ENCODE assay signal across 9 cellular contexts in genomic region chr20:45343867-45344721, GRCh38. TPM values are rescaled to one million over a fixed set of nuclear protein-coding genes. Genes with fewer than 3 reads are reported as not detected.
DNase-seq lines count a peak whose midpoint lies in the region; ATAC-seq and TF ChIP-seq lines count a peak whose summit lies in the region.
"Had no signal": no experiment of that assay in that cellular context is flagged by ENCODE, and none has a peak within 500 bp of the region (broad histone marks: within the 10 kb centered on the region; RNA-seq: fewer than 3 reads in every experiment).

No MANE protein-coding gene starts in this region.

- peak; percentile 47 for DNase-seq in NK-92 treated with Interleukin-12 subunit alpha and Interleukin-12 subunit beta, amount 100 ng/mL, for 24 hours (lab: John Stamatoyannopoulos, UW)
- no peak for DNase-seq in NK-92 (lab: John Stamatoyannopoulos, UW; ENCODE audit: unreplicated experiment)
- DNase-seq in Panc1 (ENCODE audit: low read depth, low spot score): peak; percentile 83
- DNase-seq in occipital lobe (lab: John Stamatoyannopoulos, UW): peak; percentile 24
- DNase-seq in DMS153 (lab: John Stamatoyannopoulos, UW): no peak
- DNase-seq: DND-41 had no signal

- CTCF ChIA-PET in Panc1 (lab: Charles Lee): interaction anchor here (0.6 kb wide), 1 partner anchor 21 kb away, joined by 3 read pairs; no protein-coding TSS in a partner anchor

- ATAC-seq in Panc1 (peak; percentile 59), esophagus mucosa (peak; percentile 62), HG03045 (IDR thresholded peaks at IDR 0.05; ENCODE audit: unreplicated experiment) (no peak), GM21786 (IDR thresholded peaks at IDR 0.05; ENCODE audit: unreplicated experiment) (no peak)

- in situ Hi-C loops in Panc1 (cut with HindIII; ENCODE audit: low pct_unique_long_range_greater_than_20kb, low sequenced_read_pairs): no loop called here

- peak overlapping the region; percentile 7 to 94 for H3K4me3 ChIP-seq in Panc1 (ENCODE audit: low read depth in 2 of 2, low read length in 2 of 2)

- H3K36me3 ChIP-seq in Panc1 (ENCODE audit: control insufficient read depth, insufficient read depth, low read length): no peaks in the 10 kb centered on the region

- H3K4me1 ChIP-seq in Panc1 (ENCODE audit: control insufficient read depth, insufficient read depth, low read length): peaks cover 83% of the 10 kb centered on the region

- no peaks in the 10 kb centered on the region for H3K27me3 ChIP-seq in Panc1 (ENCODE audit: control insufficient read depth, insufficient read depth, low read length)

- no peaks in the 10 kb centered on the region for H3K9me3 ChIP-seq in Panc1 (ENCODE audit: control insufficient read depth, insufficient read depth, low read depth, low read length)

- POLR2A ChIA-PET in Panc1 (lab: Charles Lee): interaction anchor here (0.6 to 1.5 kb wide), 2 partner anchors 12 to 18 kb away, joined by 3 to 5 read pairs; partner anchors contain the start of gene SYS1

- TF ChIP-seq CTCF in Panc1 (IDR thresholded peaks at IDR 0.05): no peak

- no TSS peak for BruUV-seq in Panc1 (replicated peaks; lab: Mats Ljungman, UMichigan)

- peak overlapping the region; percentile 83 for H3K27ac ChIP-seq in Panc1 (ENCODE audit: low read length)

- intact Hi-C loops in Panc1 (cut with micrococcal nuclease; ENCODE audit: unreplicated experiment): no loop called here

RNA-seq across cellular contexts. Expression of gene SDC4, which starts 4.1 kb away (rescaled TPM):
- total RNA-seq in Panc1 (2021; ENCODE audit: unreplicated experiment) (93.3 TPM), esophagus mucosa (99.1 TPM), occipital lobe (1.9 TPM)
- polyA plus RNA-seq in Panc1 (2012; ENCODE audit: insufficient read length): 63.5 TPM

RNA-seq across cellular contexts. Expression of gene SYS1, which starts 18.9 kb away (rescaled TPM):
- 29.1 TPM for total RNA-seq in Panc1 (2021; ENCODE audit: unreplicated experiment)
- polyA plus RNA-seq in Panc1 (2012; ENCODE audit: insufficient read length): 38.8 TPM
- total RNA-seq in esophagus mucosa: 13.7 TPM
- total RNA-seq in occipital lobe: 23.4 TPM

RNA-seq across cellular contexts. Expression of gene TP53TG5, which starts 34.0 kb away (rescaled TPM):
- not detected for total RNA-seq in Panc1 (2021; ENCODE audit: unreplicated experiment)
- polyA plus RNA-seq in Panc1 (2012; ENCODE audit: insufficient read length): 0.80 TPM
- 0.36 TPM for total RNA-seq in esophagus mucosa
- total RNA-seq in occipital lobe: not detected

RNA-seq across cellular contexts. Expression of gene MATN4, which starts 36.0 kb away (rescaled TPM):
- 0.15 TPM for total RNA-seq in Panc1 (2021; ENCODE audit: unreplicated experiment)
- 0.31 TPM for polyA plus RNA-seq in Panc1 (2012; ENCODE audit: insufficient read length)
- 0.16 TPM for total RNA-seq in esophagus mucosa
- total RNA-seq in occipital lobe: not detected

RNA-seq across cellular contexts. Expression of gene RBPJL, which starts 37.5 kb away (rescaled TPM):
- 0.18 TPM for total RNA-seq in Panc1 (2021; ENCODE audit: unreplicated experiment)
- polyA plus RNA-seq in Panc1 (2012; ENCODE audit: insufficient read length): not detected
- not detected for total RNA-seq in esophagus mucosa
- not detected for total RNA-seq in occipital lobe

Comparison
In these comparisons a context has a peak if more than half of its experiments do, and no peak if none do; other contexts are left out.
1. DNase-seq: peak in NK-92 treated with Interleukin-12 subunit alpha and Interleukin-12 subunit beta, amount 100 ng/mL, for 24 hours (single experiment), Panc1 (single experiment) and occipital lobe (single experiment); none in NK-92 (single experiment) and DMS153 (single experiment).
2. ATAC-seq: peak in Panc1 (single experiment) and esophagus mucosa (single experiment); none in HG03045 (single experiment) and GM21786 (single experiment).
3. RNA of gene SDC4, which starts 4.1 kb away (total RNA-seq): 99.1 TPM in esophagus mucosa (single experiment) and 93.3 TPM in Panc1 (single experiment); 1.9 TPM in occipital lobe (single experiment); every median in the first group is over 10 times any median in the second.